ENCODE assay signal across 8 cellular contexts in the genomic region with DNA sequence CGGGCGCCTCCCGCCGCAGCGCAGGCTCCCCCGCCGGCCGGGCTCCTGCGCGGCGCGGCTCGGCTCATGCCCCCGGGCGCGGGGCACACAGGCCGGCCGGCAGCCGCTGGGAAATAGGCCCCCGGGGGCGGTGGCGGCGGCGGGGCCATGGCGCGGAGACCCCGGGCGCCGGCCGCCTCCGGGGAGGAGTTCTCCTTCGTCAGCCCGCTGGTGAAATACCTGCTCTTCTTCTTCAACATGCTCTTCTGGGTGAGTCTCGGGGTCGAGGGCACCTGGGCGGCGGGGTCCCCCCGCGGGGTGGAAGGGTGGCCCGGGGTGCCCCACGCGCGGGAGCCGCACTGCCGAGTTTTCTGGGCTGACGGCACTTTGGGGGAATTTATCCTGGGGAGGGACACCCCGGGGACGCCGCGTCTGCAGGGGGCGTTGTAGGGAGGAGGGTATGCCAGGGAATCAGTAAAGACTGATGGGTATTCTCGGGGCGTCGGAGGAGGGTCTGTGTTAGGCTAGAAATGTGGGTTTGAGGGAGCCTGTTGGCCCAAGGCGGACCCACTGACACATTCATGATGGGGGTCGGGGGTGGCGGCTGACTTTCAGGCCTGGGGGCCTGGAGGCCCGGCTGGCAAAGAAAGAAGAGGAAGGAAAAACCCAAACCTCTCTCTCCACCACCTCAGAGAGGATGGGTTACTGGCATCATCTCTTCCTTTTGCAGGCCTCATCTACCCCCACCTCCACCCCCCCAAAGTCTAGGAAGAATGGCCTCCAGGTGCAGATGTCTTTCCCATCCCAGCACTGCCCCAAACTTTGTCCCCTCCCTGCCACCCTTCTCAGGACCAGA. TPM values are rescaled to one million over a fixed set of nuclear protein-coding genes. Genes with fewer than 3 reads are reported as not detected.
A peak's percentile ranks its signal among the peaks of the same experiment; 100 is the strongest.
DNase-seq lines count a peak whose midpoint lies in the region; ATAC-seq and TF ChIP-seq lines count a peak whose summit lies in the region.

No MANE protein-coding gene starts in this region.

- intact Hi-C loops in dorsolateral prefrontal cortex (cut with DNase I), result no loop called here

- H3K27ac Mint-ChIP-seq in neural progenitor cell, result no peak overlapping the region

- H3K27me3 ChIP-seq in HAP-1 (ENCODE audit: low read depth) (no peaks in the 10 kb centered on the region), RWPE2 (ENCODE audit: insufficient read depth, poor library complexity, severe bottlenecking) (peaks cover 12% of the 10 kb centered on the region), dorsolateral prefrontal cortex (no peaks in the 10 kb centered on the region), neural progenitor cell (peaks cover 31% of the 10 kb centered on the region)

- peaks cover 2% of the 10 kb centered on the region for H3K36me3 Mint-ChIP-seq in neural progenitor cell

- H3K4me3 ChIP-seq in HAP-1 (peak overlapping the region; percentile 54), RWPE2 (ENCODE audit: severe bottlenecking) (peak overlapping the region; percentile 45), dorsolateral prefrontal cortex (peak overlapping the region; percentile 37 to 80 (median 66)), neural progenitor cell (peak overlapping the region; percentile 95)

- H3K36me3 ChIP-seq in HAP-1 (replicated peaks) (no peaks in the 10 kb centered on the region), RWPE2 (ENCODE audit: low read depth) (no peaks in the 10 kb centered on the region), neural progenitor cell (no peaks in the 10 kb centered on the region)

- H3K27ac ChIP-seq in RWPE2 (ENCODE audit: poor library complexity, severe bottlenecking), result no peak overlapping the region
- no peak overlapping the region for H3K27ac ChIP-seq in dorsolateral prefrontal cortex
- H3K27ac ChIP-seq in neural progenitor cell, result no peak overlapping the region

- H3K4me1 ChIP-seq in HAP-1 (peaks cover 10% of the 10 kb centered on the region), RWPE2 (ENCODE audit: insufficient read depth, poor library complexity, severe bottlenecking) (no peaks in the 10 kb centered on the region), neural progenitor cell (peaks cover 15% of the 10 kb centered on the region)

- peak overlapping the region; percentile 86 for H3K4me3 Mint-ChIP-seq in neural progenitor cell

- H3K4me1 Mint-ChIP-seq in neural progenitor cell, result peaks cover 15% of the 10 kb centered on the region

- H3K9me3 ChIP-seq in HAP-1 (no peaks in the 10 kb centered on the region), RWPE2 (ENCODE audit: severe bottlenecking) (no peaks in the 10 kb centered on the region), neural progenitor cell (ENCODE audit: low read depth) (no peaks in the 10 kb centered on the region)

- peak overlapping the region; percentile 91 for H2AFZ ChIP-seq in neural progenitor cell (replicated peaks)

- no peaks in the 10 kb centered on the region for H3K9me3 Mint-ChIP-seq in neural progenitor cell

- in situ Hi-C loops in HAP-1 (cut with MboI; ENCODE audit: low sequenced_read_pairs), result no loop called here

- H3K27me3 Mint-ChIP-seq in neural progenitor cell (ENCODE audit: insufficient read depth, low read depth), result peaks cover 33% of the 10 kb centered on the region

- ATAC-seq in RWPE2 (ENCODE audit: low read depth) (no peak), esophagus mucosa (no peak)

- H4K20me1 ChIP-seq in neural progenitor cell (ENCODE audit: low read depth), result peaks cover 7% of the 10 kb centered on the region

- peaks cover 10% of the 10 kb centered on the region for H3K79me2 ChIP-seq in neural progenitor cell (ENCODE audit: low read depth)

- H3F3A ChIP-seq in neural progenitor cell (ENCODE audit: low read depth), result peaks cover 12% of the 10 kb centered on the region

- no peak overlapping the region for H3K9ac ChIP-seq in neural progenitor cell

- DNase-seq in GM10266 (ENCODE audit: extremely low spot score) (peak; percentile 62), HAP-1 (ENCODE audit: low spot score in 2 of 2) (peak in 1 of 2 experiments; percentile 20), RWPE2 (ENCODE audit: low spot score) (no peak), dorsolateral prefrontal cortex (peak in 1 of 10 donors; percentile 6), neural progenitor cell (ENCODE audit: low spot score) (no peak), DMS153 (lab: John Stamatoyannopoulos, UW) (no peak), MV-4-11 (lab: John Stamatoyannopoulos, UW) (no peak)

- TF ChIP-seq CTCF in GM10266 (IDR thresholded peaks at IDR 0.05; ENCODE audit: control insufficient read depth, insufficient read depth, low read depth, missing control alignments), result peak; percentile 61
- peak; percentile 13 for TF ChIP-seq CTCF in RWPE2 (IDR thresholded peaks at IDR 0.05; ENCODE audit: poor library complexity, severe bottlenecking)
- peak in 12 of 56 donors; percentile 9 to 26 (median 16) for TF ChIP-seq CTCF in dorsolateral prefrontal cortex (IDR thresholded peaks at IDR 0.05 in 54 of 56, conservative IDR thresholded peaks at IDR 0.05 in 2 of 56; ENCODE audit: low read depth in 1 of 56, partially characterized antibody in 56 of 56)
- peak; percentile 42 for TF ChIP-seq CTCF in neural progenitor cell (IDR thresholded peaks at IDR 0.05)

- H3K4me2 ChIP-seq in neural progenitor cell, result peak overlapping the region; percentile 98

RNA-seq across cellular contexts. Expression of a gene that starts 0.5 kb away (rescaled TPM):
- total RNA-seq in dorsolateral prefrontal cortex (10 to 100 TPM; 16.4 to 44.4 (median 27.1) TPM), neural progenitor cell (ENCODE audit: low replicate concordance) (34.5 and 52.7 TPM in 2 replicates), esophagus mucosa (1.6 TPM)

RNA-seq across cellular contexts. Expression of a gene that starts 43.4 kb away (rescaled TPM):
- 10 to 100 TPM in 22 of 120 experiments, 1 to 10 TPM in 98; 3.3 to 22.0 (median 7.3) TPM for total RNA-seq in dorsolateral prefrontal cortex
- 46.0 and 114 TPM in 2 replicates for total RNA-seq in neural progenitor cell (ENCODE audit: low replicate concordance)
- total RNA-seq in esophagus mucosa, result 7.1 TPM

Comparison
In these comparisons a context has a peak if more than half of its experiments do, and no peak if none do; other contexts are left out.
1. H3K4me3 ChIP-seq: peak in every context shown above with its lines; median percentile 95 in neural progenitor cell; 66 in dorsolateral prefrontal cortex; 54 in HAP-1; 45 in RWPE2.